In genomic region chr6:27532820-27533538, GRCh38 we compare ENCODE assay signal across 17 cellular contexts.
A peak's percentile ranks its signal among the peaks of the same experiment; 100 is the strongest.
DNase-seq lines count a peak whose midpoint lies in the region; ATAC-seq and TF ChIP-seq lines count a peak whose summit lies in the region.
"Had no signal": no experiment of that assay in that cellular context is flagged by ENCODE, and none has a peak within 500 bp of the region (broad histone marks: within the 10 kb centered on the region; RNA-seq: fewer than 3 reads in every experiment).

No MANE protein-coding gene starts in this region.

- no peak for TF ChIP-seq CTCF in HEK293 (tag by site-specific recombination; IDR thresholded peaks at IDR 0.05)
- TF ChIP-seq CTCF in RWPE2 (IDR thresholded peaks at IDR 0.05; ENCODE audit: poor library complexity, severe bottlenecking), result no peak
- TF ChIP-seq CTCF in GM10266 (IDR thresholded peaks at IDR 0.05; ENCODE audit: control insufficient read depth, insufficient read depth, low read depth, missing control alignments), result no peak

- H3K27ac ChIP-seq in HEK293 (ENCODE audit: extremely low read depth, low read depth, low read length) (no peak overlapping the region), RWPE2 (ENCODE audit: poor library complexity, severe bottlenecking) (no peak overlapping the region)
- H3K27ac ChIP-seq: body of pancreas, upper lobe of right lung had no signal

- H3K4me3 ChIP-seq in HEK293 (ENCODE audit: low read depth, low read length) (peak overlapping the region; percentile 7; the same call in 1 of the 2 replicates), RWPE2 (ENCODE audit: severe bottlenecking) (no peak overlapping the region)
- H3K4me3 ChIP-seq: body of pancreas, upper lobe of right lung had no signal

- ATAC-seq in RWPE2 (ENCODE audit: low read depth) (peak; percentile 93), HG03432 (IDR thresholded peaks at IDR 0.05; ENCODE audit: unreplicated experiment) (no peak)
- ATAC-seq: body of pancreas; effector memory CD8-positive, alpha-beta T cell; left lobe of liver; naive thymus-derived CD8-positive, alpha-beta T cell; right cardiac atrium; stimulated activated memory B cell treated with anti-CD40 and anti-IgM and Interleukin-4, amounts not matched to agents 10 μg/mL and 1 μg/mL and 100 μg/mL, for 72 hours; upper lobe of right lung had no signal

- POLR2A ChIA-PET in HEK293 (lab: Yijun Ruan, JAX), result interaction anchor here (0.6 to 1.3 kb wide), 4 partner anchors 12 to 139 kb away, joined by 3 to 7 read pairs (median 4); no protein-coding TSS in a partner anchor

- peak; percentile 35 for DNase-seq in AG08395 (ENCODE audit: low spot score)
- DNase-seq in RWPE2 (ENCODE audit: low spot score), result no peak
- peak; percentile 92 for DNase-seq in glomerular visceral epithelial cell (ENCODE audit: extremely low spot score)
- no peak for DNase-seq in NCI-H2029 treated with DMSO at 0.1 percent for 48 hours (lab: John Stamatoyannopoulos, UW)
- no peak for DNase-seq in GM10266 (ENCODE audit: extremely low spot score)
- DNase-seq in NCI-H1930 (lab: John Stamatoyannopoulos, UW), result no peak
- DNase-seq: body of pancreas; DMS153; effector memory CD8-positive, alpha-beta T cell; naive thymus-derived CD8-positive, alpha-beta T cell; right cardiac atrium; stimulated activated CD4-positive, alpha-beta T cell treated with anti-CD3 and anti-CD28 coated beads, Interleukin-4, amount 100 ng/mL, for 4 hours; upper lobe of right lung had no signal

- H3K9me3 ChIP-seq in HEK293 (ENCODE audit: control insufficient read depth, insufficient read depth, low read depth, low read length) (no peaks in the 10 kb centered on the region), RWPE2 (ENCODE audit: severe bottlenecking) (no peaks in the 10 kb centered on the region)
- H3K9me3 ChIP-seq: body of pancreas, upper lobe of right lung had no signal

- CTCF ChIA-PET in HEK293 (lab: Yijun Ruan, JAX), result interaction anchor here (0.6 to 3.9 kb wide), 5 partner anchors 14 to 263 kb away, joined by 3 to 15 read pairs (median 3); no protein-coding TSS in a partner anchor

- no peaks in the 10 kb centered on the region for H3K36me3 ChIP-seq in HEK293 (ENCODE audit: control insufficient read depth in 2 of 2, insufficient read depth in 1 of 2, low read length in 2 of 2)
- H3K36me3 ChIP-seq in RWPE2 (ENCODE audit: low read depth), result no peaks in the 10 kb centered on the region
- H3K36me3 ChIP-seq: upper lobe of right lung had no signal

- H3K4me1 ChIP-seq in HEK293 (ENCODE audit: control insufficient read depth, insufficient read depth, low read length), result no peaks in the 10 kb centered on the region
- peaks cover 4% of the 10 kb centered on the region for H3K4me1 ChIP-seq in RWPE2 (ENCODE audit: insufficient read depth, poor library complexity, severe bottlenecking)
- H3K4me1 ChIP-seq: body of pancreas, upper lobe of right lung had no signal

- H3K27me3 ChIP-seq in RWPE2 (ENCODE audit: insufficient read depth, poor library complexity, severe bottlenecking), result no peaks in the 10 kb centered on the region

TF ChIP-seq in HEK293, 187 proteins besides CTCF, POLR2A, EP300 and RAD21:
- TF ChIP-seq ZBTB44 (tag by site-specific recombination; IDR thresholded peaks at IDR 0.05) (peak; percentile 56), WT1 (tag by site-specific recombination; IDR thresholded peaks at IDR 0.05) (peak; percentile 9; the same call in 1 of the 2 replicates), ZNF585B (tag by site-specific recombination; IDR thresholded peaks at IDR 0.05) (no peak), ZNF366 (tag by site-specific recombination; conservative IDR thresholded peaks at IDR 0.05) (0 out of 2 replicates have a peak, but pooled peaks have one; percentile 25)

Comparison
In these comparisons a context has a peak if more than half of its experiments do, and no peak if none do; other contexts are left out.
1. DNase-seq: peak in AG08395 (single experiment) and glomerular visceral epithelial cell (single experiment); none in RWPE2 (single experiment), NCI-H2029 treated with DMSO at 0.1 percent for 48 hours (single experiment), GM10266 (single experiment) and NCI-H1930 (0 of 2).